35 cellular contexts compared by ENCODE assay signal in genomic region chrX:107508925-107509324, GRCh38. TPM values are rescaled to one million over a fixed set of nuclear protein-coding genes. Genes with fewer than 3 reads are reported as not detected.
"Had no signal": no experiment of that assay in that cellular context is flagged by ENCODE, and none has a peak within 500 bp of the region (broad histone marks: within the 10 kb centered on the region; RNA-seq: fewer than 3 reads in every experiment).

No MANE protein-coding gene starts in this region.

- H3K27me3 ChIP-seq: body of pancreas had no signal

- H3K9me3 ChIP-seq: adrenal gland, body of pancreas had no signal

- H3K27ac ChIP-seq: adrenal gland, body of pancreas, brain microvascular endothelial cell, breast epithelium, VCaP had no signal

- H3K4me3 ChIP-seq: adrenal gland, body of pancreas, breast epithelium had no signal

- H3K36me3 Mint-ChIP-seq: activated CD4-positive, alpha-beta memory T cell treated with anti-CD3 and anti-CD28 coated beads for 36 hours had no signal

- H3K4me1 ChIP-seq: adrenal gland, breast epithelium had no signal

- ATAC-seq: activated CD8-positive, alpha-beta T cell treated with anti-CD3 and anti-CD28 coated beads for 36 hours; activated naive CD4-positive, alpha-beta T cell treated with anti-CD3 and anti-CD28 coated beads, Interleukin-2, amount 50 U/mL, for 72 hours; activated T-cell treated with anti-CD3 and anti-CD28 coated beads, Interleukin-2, amount 50 U/mL, for 4 hours; activated T-cell treated with anti-CD3 and anti-CD28 coated beads, Interleukin-2, amount 50 U/mL, for 72 hours; activated T-helper 17 cell treated with anti-CD3 and anti-CD28 coated beads, Interleukin-2, amount 50 U/mL, for 72 hours; body of pancreas had no signal

- H3K9me3 Mint-ChIP-seq: activated CD4-positive, alpha-beta T cell treated with anti-CD3 and anti-CD28 coated beads, Interleukin-2, amount 10 ng/mL, durations not matched to agents 24 days and 14 days; activated CD8-positive, alpha-beta T cell treated with anti-CD3 and anti-CD28 coated beads for 36 hours; activated naive CD4-positive, alpha-beta T cell treated with anti-CD3 and anti-CD28 coated beads for 36 hours; activated naive CD4-positive, alpha-beta T cell treated with anti-CD3 and anti-CD28 coated beads, Interleukin-2, amount 50 U/mL, for 72 hours; activated naive CD8-positive, alpha-beta T cell treated with anti-CD3 and anti-CD28 coated beads for 36 hours; activated T-cell treated with anti-CD3 and anti-CD28 coated beads, Interleukin-2, amount 50 U/mL, for 4 hours; activated T-cell treated with anti-CD3 and anti-CD28 coated beads, Interleukin-2, amount 50 U/mL, for 72 hours; activated T-helper 1 cell treated with anti-CD3 and anti-CD28 coated beads, Interleukin-12 subunit alpha, Interleukin-12 subunit beta, Interleukin-2, Interleukin-4 antibody, amounts not matched to agents 30 ng/mL and 10 ng/mL and 1 ng/mL, durations not matched to agents 14 hours and 24 hours and 36 hours; activated T-helper 17 cell treated with anti-CD3 and anti-CD28 coated beads, Interleukin-2, amount 50 U/mL, for 72 hours; T-helper 1 cell treated with Interleukin-12 subunit alpha and Interleukin-12 subunit beta and Interleukin-4 antibody, amounts not matched to agents 30 μg/mL and 1 μg/mL, for 36 hours; T-helper 2 cell treated with Interferon-gamma antibody and Interleukin-4, amounts not matched to agents 5 μg/mL and 100 μg/mL, for 36 hours had no signal

- H3K4me3 Mint-ChIP-seq: activated B cell treated with CpG ODN at 0.5 μM for 24 hours; activated CD4-positive, alpha-beta memory T cell treated with anti-CD3 and anti-CD28 coated beads for 36 hours; activated CD4-positive, alpha-beta T cell treated with anti-CD3 and anti-CD28 coated beads, Interleukin-2, amount 10 ng/mL, durations not matched to agents 24 days and 14 days; activated CD8-positive, alpha-beta T cell treated with anti-CD3 and anti-CD28 coated beads for 36 hours; activated naive CD4-positive, alpha-beta T cell treated with anti-CD3 and anti-CD28 coated beads for 36 hours; activated naive CD8-positive, alpha-beta T cell treated with anti-CD3 and anti-CD28 coated beads for 36 hours; activated T-cell treated with anti-CD3 and anti-CD28 coated beads, Interleukin-2, amount 50 U/mL, for 4 hours; activated T-cell treated with anti-CD3 and anti-CD28 coated beads, Interleukin-2, amount 50 U/mL, for 72 hours; activated T-helper 1 cell treated with anti-CD3 and anti-CD28 coated beads, Interleukin-12 subunit alpha, Interleukin-12 subunit beta, Interleukin-2, Interleukin-4 antibody, amounts not matched to agents 30 ng/mL and 10 ng/mL and 1 ng/mL, durations not matched to agents 14 hours and 24 hours and 36 hours; activated T-helper 17 cell treated with anti-CD3 and anti-CD28 coated beads, Interleukin-2, amount 50 U/mL, for 72 hours; T-helper 1 cell treated with Interleukin-12 subunit alpha and Interleukin-12 subunit beta and Interleukin-4 antibody, amounts not matched to agents 30 μg/mL and 1 μg/mL, for 36 hours; T-helper 2 cell treated with Interferon-gamma antibody and Interleukin-4, amounts not matched to agents 5 μg/mL and 100 μg/mL, for 36 hours had no signal

- H3K4me1 Mint-ChIP-seq: activated CD4-positive, alpha-beta T cell treated with anti-CD3 and anti-CD28 coated beads, Interleukin-2, amount 10 ng/mL, durations not matched to agents 24 days and 14 days; activated T-helper 17 cell treated with anti-CD3 and anti-CD28 coated beads, Interleukin-2, amount 50 U/mL, for 72 hours had no signal

- H3K36me3 ChIP-seq: adrenal gland, brain microvascular endothelial cell, breast epithelium had no signal

- DNase-seq: activated B cell treated with CpG ODN at 0.5 μM for 24 hours; activated CD4-positive, alpha-beta memory T cell treated with anti-CD3 and anti-CD28 coated beads for 36 hours; activated CD4-positive, alpha-beta T cell treated with anti-CD3 and anti-CD28 coated beads for 4 hours; activated CD4-positive, alpha-beta T cell treated with anti-CD3 and anti-CD28 coated beads, Interleukin-2, amount 10 ng/mL, durations not matched to agents 24 days and 14 days; activated CD4-positive, alpha-beta T cell treated with anti-CD3 and anti-CD28 coated beads, Interleukin-2, amount 50 U/mL, for 1 hour; activated CD4-positive, alpha-beta T cell treated with anti-CD3 and anti-CD28 coated beads, Interleukin-2, amount 50 U/mL, for 4 hours; activated CD4-positive, CD25-positive, alpha-beta regulatory T cell treated with anti-CD3 and anti-CD28 coated beads, Interleukin-2, amount 50 U/mL, for 72 hours; activated CD8-positive, alpha-beta memory T cell treated with anti-CD3 and anti-CD28 coated beads, Interleukin-2, amount 50 U/mL, for 4 hours; activated CD8-positive, alpha-beta T cell treated with anti-CD3 and anti-CD28 coated beads for 36 hours; activated effector memory CD4-positive, alpha-beta T cell treated with anti-CD3 and anti-CD28 coated beads, Interleukin-2, amount 50 U/mL, for 16 hours; activated gamma-delta T cell treated with Interleukin-2 at 50 U/mL for 16 hours; activated naive CD4-positive, alpha-beta T cell; activated naive CD4-positive, alpha-beta T cell treated with anti-CD3 and anti-CD28 coated beads for 36 hours; activated naive CD4-positive, alpha-beta T cell treated with anti-CD3 and anti-CD28 coated beads, Interleukin-2, amount 50 U/mL, for 16 hours; activated naive CD8-positive, alpha-beta T cell treated with anti-CD3 and anti-CD28 coated beads for 36 hours; activated T-cell treated with anti-CD3 and anti-CD28 coated beads for 4 hours; activated T-cell treated with anti-CD3 and anti-CD28 coated beads, Interleukin-2, amount 50 U/mL, for 1 hour; activated T-cell treated with anti-CD3 and anti-CD28 coated beads, Interleukin-2, amount 50 U/mL, for 4 hours; activated T-cell treated with anti-CD3 and anti-CD28 coated beads, Interleukin-2, amount 50 U/mL, for 72 hours; adrenal gland; amniotic stem cell; aorta; body of pancreas; brain microvascular endothelial cell; central memory CD4-positive, alpha-beta T cell; T-helper 2 cell; T-helper 9 cell had no signal

- H3K27ac Mint-ChIP-seq: activated B cell treated with CpG ODN at 0.5 μM for 24 hours; activated CD4-positive, alpha-beta memory T cell treated with anti-CD3 and anti-CD28 coated beads for 36 hours; activated CD4-positive, alpha-beta T cell treated with anti-CD3 and anti-CD28 coated beads, Interleukin-2, amount 10 ng/mL, durations not matched to agents 24 days and 14 days; activated CD8-positive, alpha-beta T cell treated with anti-CD3 and anti-CD28 coated beads for 36 hours; activated naive CD4-positive, alpha-beta T cell treated with anti-CD3 and anti-CD28 coated beads for 36 hours; activated naive CD4-positive, alpha-beta T cell treated with anti-CD3 and anti-CD28 coated beads, Interleukin-2, amount 50 U/mL, for 72 hours; activated naive CD8-positive, alpha-beta T cell treated with anti-CD3 and anti-CD28 coated beads for 36 hours; activated T-cell treated with anti-CD3 and anti-CD28 coated beads, Interleukin-2, amount 50 U/mL, for 72 hours; activated T-helper 1 cell treated with anti-CD3 and anti-CD28 coated beads, Interleukin-12 subunit alpha, Interleukin-12 subunit beta, Interleukin-2, Interleukin-4 antibody, amounts not matched to agents 30 ng/mL and 10 ng/mL and 1 ng/mL, durations not matched to agents 14 hours and 24 hours and 36 hours; activated T-helper 17 cell treated with anti-CD3 and anti-CD28 coated beads, Interleukin-2, amount 50 U/mL, for 72 hours; T-helper 1 cell treated with Interleukin-12 subunit alpha and Interleukin-12 subunit beta and Interleukin-4 antibody, amounts not matched to agents 30 μg/mL and 1 μg/mL, for 36 hours; T-helper 2 cell treated with Interferon-gamma antibody and Interleukin-4, amounts not matched to agents 5 μg/mL and 100 μg/mL, for 36 hours had no signal

RNA-seq across cellular contexts. Expression of gene FRMPD3, which starts 59.5 kb away (rescaled TPM):
- total RNA-seq: activated CD4-positive, alpha-beta memory T cell treated with anti-CD3 and anti-CD28 coated beads for 36 hours; activated CD4-positive, alpha-beta T cell treated with anti-CD3 and anti-CD28 coated beads, Interleukin-2, amount 10 ng/mL, durations not matched to agents 24 days and 14 days; activated CD8-positive, alpha-beta memory T cell treated with anti-CD3 and anti-CD28 coated beads for 36 hours; activated CD8-positive, alpha-beta T cell treated with anti-CD3 and anti-CD28 coated beads for 36 hours; activated naive CD4-positive, alpha-beta T cell treated with anti-CD3 and anti-CD28 coated beads for 36 hours; activated naive CD4-positive, alpha-beta T cell treated with anti-CD3 and anti-CD28 coated beads, Interleukin-2, amount 50 U/mL, for 72 hours; activated naive CD8-positive, alpha-beta T cell treated with anti-CD3 and anti-CD28 coated beads for 36 hours; activated T-cell treated with anti-CD3 and anti-CD28 coated beads, Interleukin-2, amount 50 U/mL, for 4 hours; activated T-cell treated with anti-CD3 and anti-CD28 coated beads, Interleukin-2, amount 50 U/mL, for 72 hours; activated T-helper 1 cell treated with anti-CD3 and anti-CD28 coated beads, Interleukin-12 subunit alpha, Interleukin-12 subunit beta, Interleukin-2, Interleukin-4 antibody, amounts not matched to agents 30 ng/mL and 10 ng/mL and 1 ng/mL, durations not matched to agents 14 hours and 24 hours and 36 hours; activated T-helper 17 cell treated with anti-CD3 and anti-CD28 coated beads, Interleukin-2, amount 50 U/mL, for 72 hours had no signal
- polyA plus RNA-seq: aorta had no signal
